In genomic region chr10:67288688-67289410, GRCh38 we compare ENCODE assay signal across 24 cellular contexts.
DNase-seq lines count a peak whose midpoint lies in the region; ATAC-seq, FAIRE-seq and TF ChIP-seq lines count a peak whose summit lies in the region.
"Had no signal": no experiment of that assay in that cellular context is flagged by ENCODE, and none has a peak within 500 bp of the region (broad histone marks: within the 10 kb centered on the region; RNA-seq: fewer than 3 reads in every experiment).

No MANE protein-coding gene starts in this region.

- intact Hi-C loops in adrenal gland (cut with DNase I) (no loop called here), HepG2 (cut with micrococcal nuclease; ENCODE audit: unreplicated experiment) (no loop called here), right lobe of liver (cut with DNase I) (no loop called here), sigmoid colon (cut with DNase I) (no loop called here)

- H3K4me1 ChIP-seq in adrenal gland (replicated peaks in 1 of 2) (no peaks in the 10 kb centered on the region), HepG2 (ENCODE audit: insufficient read depth, low read length) (peaks cover 14% of the 10 kb centered on the region), right lobe of liver (peaks cover 0 to 19% (median 3%) of the 10 kb centered on the region in 4 donors), sigmoid colon (no peaks in the 10 kb centered on the region)
- H3K4me1 ChIP-seq: BE2C, BLaER1 had no signal

- ATAC-seq in HepG2 (peak; percentile 92), right lobe of liver (peak; percentile 96 to 100 (median 98))
- ATAC-seq: GM12878 had no signal

- CTCF ChIA-PET in HepG2 (lab: Yijun Ruan, JAX; ENCODE audit: low intra/inter-chr PET ratio, low total read pairs) = no interaction called here

- no peaks in the 10 kb centered on the region for H3K79me2 ChIP-seq in HepG2 (ENCODE audit: insufficient read depth, low read length)

- H4K20me1 ChIP-seq in HepG2 (ENCODE audit: insufficient read depth, low read length) = no peaks in the 10 kb centered on the region
- H4K20me1 ChIP-seq: BLaER1 had no signal

- H3K4me3 ChIP-seq in adrenal gland (no peak overlapping the region), HepG2 (replicated peaks in 1 of 3; ENCODE audit: insufficient read depth in 1 of 3, low read depth in 2 of 3, low read length in 3 of 3) (no peak overlapping the region; a peak in 1 of 6 replicates), right lobe of liver (peak overlapping the region in 1 of 3 donors; percentile 17), sigmoid colon (no peak overlapping the region)
- H3K4me3 ChIP-seq: BLaER1, GM12878 had no signal

- peak; percentile 8 for FAIRE-seq in HepG2 (lab: Jason Lieb, UNC)
- FAIRE-seq: A204.1, D721Med, G401.6, GM12878, GM12892, GM18507 had no signal

- H3K27ac ChIP-seq in adrenal gland = no peak overlapping the region
- H3K27ac ChIP-seq in HepG2 (ENCODE audit: extremely low read length, insufficient read depth, low read length) = no peak overlapping the region
- peak overlapping the region in 2 of 3 donors; percentile 53 to 81 for H3K27ac ChIP-seq in right lobe of liver
- H3K27ac ChIP-seq in sigmoid colon = no peak overlapping the region
- H3K27ac ChIP-seq: BLaER1 had no signal

- no peak for TF ChIP-seq RAD21 in HepG2 (CRISPR knock-in tag; IDR thresholded peaks at IDR 0.05)

- no peak for TF ChIP-seq CTCF in adrenal gland (IDR thresholded peaks at IDR 0.05)
- no peak for TF ChIP-seq CTCF in HepG2 (CRISPR knock-in tag; IDR thresholded peaks at IDR 0.05)
- TF ChIP-seq CTCF in right lobe of liver (IDR thresholded peaks at IDR 0.05) = no peak
- TF ChIP-seq CTCF in sigmoid colon (IDR thresholded peaks at IDR 0.05) = no peak

- 70 to 75% (median 74%) methylated on average over 3 of the region's 3 CpGs for WGBS in adrenal gland, 4 donors
- 33% methylated on average over 3 of the region's 3 CpGs for WGBS in HepG2 (ENCODE audit: low lambda C conversion rate)
- WGBS in right lobe of liver (ENCODE audit: insufficient coverage, low coverage, low lambda C conversion rate, missing lambda C conversion rate) = 42% methylated on average over 3 of the region's 3 CpGs
- 68 to 90% methylated on average over 3 of the region's 3 CpGs for WGBS in sigmoid colon, 2 donors

- H3K27me3 ChIP-seq in adrenal gland (no peaks in the 10 kb centered on the region), HepG2 (ENCODE audit: control insufficient read depth in 1 of 2, insufficient read depth in 2 of 2, low read length in 2 of 2) (no peaks in the 10 kb centered on the region), right lobe of liver (no peaks in the 10 kb centered on the region), sigmoid colon (no peaks in the 10 kb centered on the region)
- H3K27me3 ChIP-seq: BE2C, BLaER1 had no signal

- DNase-seq in adrenal gland (peak in 6 of 7 donors; percentile 6 to 53 (median 24)), HepG2 (ENCODE audit: low spot score) (peak; percentile 66), right lobe of liver (peak; percentile 33 to 81 (median 54)), GM03348 (ENCODE audit: low spot score) (no peak), sigmoid colon (no peak), cerebellum (ENCODE audit: low spot score) (no peak)
- DNase-seq: 8988T; ACHN; BE2C; C1 segment of cervical spinal cord; Calu3; CD4-positive, alpha-beta memory T cell; CD4-positive, CD25-positive, alpha-beta regulatory T cell; CD8-positive, alpha-beta memory T cell; COR-L47; DMS79 treated with DMSO at 0.1 percent for 48 hours; GF-D8 had no signal

- no peak overlapping the region for H3K4me2 ChIP-seq in HepG2 (ENCODE audit: low read depth, low read length)
- H3K4me2 ChIP-seq: BLaER1 had no signal

- TF ChIP-seq POLR2A in adrenal gland (IDR thresholded peaks at IDR 0.05) = no peak
- TF ChIP-seq POLR2A in HepG2 (IDR thresholded peaks at IDR 0.05; ENCODE audit: insufficient read depth in 1 of 2, low read depth in 2 of 2, low read length in 2 of 2) = no peak
- no peak for TF ChIP-seq POLR2A in right lobe of liver (IDR thresholded peaks at IDR 0.05)
- no peak for TF ChIP-seq POLR2A in sigmoid colon (IDR thresholded peaks at IDR 0.05)

- no TSS peak for BruUV-seq in HepG2 (replicated peaks; lab: Mats Ljungman, UMichigan)

- POLR2A ChIA-PET in HepG2 (lab: Yijun Ruan, JAX) = no interaction called here

- no peak overlapping the region for H2AFZ ChIP-seq in HepG2 (ENCODE audit: low read length)

- in situ Hi-C loops in HepG2 (cut with HindIII; ENCODE audit: extremely low pct_ligation_motif_present, low pct_unique_long_range_greater_than_20kb) = no loop called here

- H3K9ac ChIP-seq in HepG2 (ENCODE audit: insufficient read depth, low read depth, low read length) = no peak overlapping the region
- H3K9ac ChIP-seq: BLaER1 had no signal

- H3K36me3 ChIP-seq in adrenal gland (replicated peaks in 1 of 2) (no peaks in the 10 kb centered on the region), HepG2 (replicated peaks in 1 of 2; ENCODE audit: control insufficient read depth in 1 of 2, insufficient read depth in 2 of 2, low read length in 2 of 2) (no peaks in the 10 kb centered on the region), right lobe of liver (no peaks in the 10 kb centered on the region), sigmoid colon (no peaks in the 10 kb centered on the region)
- H3K36me3 ChIP-seq: BE2C, BLaER1 had no signal

- H3K9me3 ChIP-seq in adrenal gland (replicated peaks in 1 of 3) (no peaks in the 10 kb centered on the region), HepG2 (ENCODE audit: low read length) (no peaks in the 10 kb centered on the region), right lobe of liver (no peaks in the 10 kb centered on the region), sigmoid colon (no peaks in the 10 kb centered on the region)
- H3K9me3 ChIP-seq: BE2C, BLaER1 had no signal

- peak in 1 of 2 experiments; percentile 17; a peak in 1 of 4 replicates for TF ChIP-seq EP300 in HepG2 (IDR thresholded peaks at IDR 0.05; ENCODE audit: low read depth in 2 of 2, low read length in 2 of 2)
- TF ChIP-seq EP300 in HepG2 (CRISPR knock-in tag; IDR thresholded peaks at IDR 0.05; ENCODE audit: borderline replicate concordance) = no peak
- no peak for TF ChIP-seq EP300 in sigmoid colon (IDR thresholded peaks at IDR 0.05)

TF ChIP-seq in HepG2, 621 proteins besides CTCF, POLR2A, EP300 and RAD21 (continues in another document):
- TF ChIP-seq ZNF615 (CRISPR knock-in tag; IDR thresholded peaks at IDR 0.05; ENCODE audit: borderline replicate concordance) = no peak
- no peak for TF ChIP-seq ESRRA (CRISPR knock-in tag; IDR thresholded peaks at IDR 0.05; ENCODE audit: low read depth)
- TF ChIP-seq IRF2 (CRISPR knock-in tag; IDR thresholded peaks at IDR 0.05) = 0 out of 2 replicates have a peak, but pooled peaks have one; percentile 21
- TF ChIP-seq CHCHD3 (CRISPR knock-in tag; IDR thresholded peaks at IDR 0.05) = no peak
- no peak for TF ChIP-seq SP2 (CRISPR knock-in tag; IDR thresholded peaks at IDR 0.05)
- TF ChIP-seq ZFP41 (CRISPR knock-in tag; IDR thresholded peaks at IDR 0.05; ENCODE audit: borderline replicate concordance) = no peak
- TF ChIP-seq ZNF280D (CRISPR knock-in tag; IDR thresholded peaks at IDR 0.05) = no peak
- TF ChIP-seq MED1 (CRISPR knock-in tag; IDR thresholded peaks at IDR 0.05) = 0 out of 2 replicates have a peak, but pooled peaks have one; percentile 19
- TF ChIP-seq HINFP (CRISPR knock-in tag; IDR thresholded peaks at IDR 0.05; ENCODE audit: low read depth) = no peak
- no peak for TF ChIP-seq ZNF607 (CRISPR knock-in tag; IDR thresholded peaks at IDR 0.05; ENCODE audit: borderline replicate concordance)
- no peak for TF ChIP-seq MXD1 (CRISPR knock-in tag; IDR thresholded peaks at IDR 0.05)

Comparison
In these comparisons a context has a peak if more than half of its experiments do, and no peak if none do; other contexts are left out.
1. H3K27ac ChIP-seq: peak in right lobe of liver (2 of 3); none in adrenal gland (0 of 5), HepG2 (single experiment) and sigmoid colon (0 of 4).
2. DNase-seq: peak in adrenal gland (6 of 7), HepG2 (single experiment) and right lobe of liver (3 of 3); none in GM03348 (single experiment), sigmoid colon (single experiment) and cerebellum (single experiment).